In the genomic region with DNA sequence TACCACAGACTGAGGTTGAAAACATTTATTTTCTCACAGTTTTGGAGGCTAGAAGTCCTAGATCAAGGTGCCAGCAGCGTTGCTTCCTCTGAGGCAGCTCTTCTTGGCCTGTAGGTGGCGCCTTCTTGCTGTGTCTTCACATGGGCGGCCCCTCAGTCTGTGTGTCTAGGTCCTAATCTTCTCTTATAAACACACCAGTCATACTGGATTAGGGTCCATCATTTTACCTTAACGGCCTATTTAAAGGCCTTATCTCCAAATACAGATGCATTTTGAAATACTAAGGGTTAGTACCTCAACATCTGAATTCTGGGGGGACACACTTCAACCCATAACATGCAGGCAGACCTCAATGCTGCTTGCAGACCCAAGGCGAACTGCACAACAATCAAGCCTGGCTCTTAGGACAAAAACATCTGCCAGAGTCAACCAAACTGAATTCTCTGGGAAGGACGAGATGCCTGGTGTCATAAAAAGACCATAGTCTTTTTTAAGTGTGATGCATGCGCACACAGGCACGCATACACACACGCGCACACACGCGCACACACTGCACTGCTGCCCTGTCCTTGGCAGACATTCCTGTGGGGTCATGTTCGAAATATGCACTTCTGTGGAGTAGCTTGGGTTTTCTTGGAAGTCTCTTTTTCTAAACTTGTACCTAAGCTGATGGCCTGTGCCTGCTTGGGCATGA, we compare ENCODE assay signal across 8 cellular contexts. TPM values are rescaled to one million over a fixed set of nuclear protein-coding genes. Genes with fewer than 3 reads are reported as not detected.
DNase-seq lines count a peak whose midpoint lies in the region; ATAC-seq and TF ChIP-seq lines count a peak whose summit lies in the region.

No MANE protein-coding gene starts in this region.

- peaks cover 17% of the 10 kb centered on the region for H3K4me1 Mint-ChIP-seq in Calu3 (ENCODE audit: low read depth, unreplicated experiment)

- ATAC-seq in GM21717 (IDR thresholded peaks at IDR 0.05; ENCODE audit: unreplicated experiment) (peak; percentile 39), HG03439 (IDR thresholded peaks at IDR 0.05; ENCODE audit: unreplicated experiment) (no peak)

- no peak overlapping the region for H3K4me3 Mint-ChIP-seq in Calu3 (ENCODE audit: low read depth, unreplicated experiment)

- BruUV-seq in Calu3 (replicated peaks; lab: Mats Ljungman, UMichigan): no TSS peak

- DNase-seq in Calu3 (peak; percentile 72), NCI-H1092 treated with DMSO at 0.1 percent for 48 hours (lab: John Stamatoyannopoulos, UW) (peak; percentile 52), T follicular helper cell (ENCODE audit: low read depth) (peak; percentile 52), amniotic epithelial cell (ENCODE audit: low read depth) (peak; percentile 82), iPS DF 4.7 (ENCODE audit: extremely low read depth, low spot score) (peak; percentile 28)
- peak; percentile 43 to 51 for DNase-seq in stimulated activated CD4-positive, alpha-beta T cell treated with anti-CD3 and anti-CD28 coated beads, Interleukin-12 subunit alpha, Interleukin-12 subunit beta, amount 100 ng/mL, for 24 hours (ENCODE audit: low read depth in 2 of 2)

- H3K27ac Mint-ChIP-seq in Calu3 (ENCODE audit: unreplicated experiment): no peak overlapping the region

- intact Hi-C loops in Calu3 (cut with micrococcal nuclease; ENCODE audit: unreplicated experiment): loop anchor here (5.0 kb wide), 1 partner anchor 203 kb away; no protein-coding TSS in a partner anchor

- no peaks in the 10 kb centered on the region for H3K9me3 Mint-ChIP-seq in Calu3 (ENCODE audit: low read depth, unreplicated experiment)

- peak; percentile 81 for TF ChIP-seq CTCF in Calu3 (IDR thresholded peaks at IDR 0.05; ENCODE audit: unreplicated experiment)

- H3K36me3 Mint-ChIP-seq in Calu3 (ENCODE audit: insufficient read depth, unreplicated experiment): peaks cover 15% of the 10 kb centered on the region

- H3K27me3 Mint-ChIP-seq in Calu3 (ENCODE audit: unreplicated experiment): no peaks in the 10 kb centered on the region

- CTCF ChIA-PET in Calu3 (lab: Charles Lee): interaction anchor here (0.7 to 1.3 kb wide), 7 partner anchors 11 to 204 kb away, joined by 3 to 8 read pairs (median 4); a partner anchor contains a TSS

RNA-seq across cellular contexts. Expression of a gene that starts 4.3 kb away (rescaled TPM):
- 31.0 and 33.7 TPM in 2 replicates for total RNA-seq in Calu3 (2022)

RNA-seq across cellular contexts. Expression of a gene that starts 45.9 kb away (rescaled TPM):
- total RNA-seq in Calu3 (2022): 91.1 and 96.7 TPM in 2 replicates

Comparison
In these comparisons a context has a peak if more than half of its experiments do, and no peak if none do; other contexts are left out.
1. DNase-seq: peak in every context shown above with its lines; median percentile 82 in amniotic epithelial cell; 72 in Calu3; 52 in NCI-H1092 treated with DMSO at 0.1 percent for 48 hours; 52 in T follicular helper cell; 47 in stimulated activated CD4-positive, alpha-beta T cell treated with anti-CD3 and anti-CD28 coated beads, Interleukin-12 subunit alpha, Interleukin-12 subunit beta, amount 100 ng/mL, for 24 hours; 28 in iPS DF 4.7.